In the genomic region with DNA sequence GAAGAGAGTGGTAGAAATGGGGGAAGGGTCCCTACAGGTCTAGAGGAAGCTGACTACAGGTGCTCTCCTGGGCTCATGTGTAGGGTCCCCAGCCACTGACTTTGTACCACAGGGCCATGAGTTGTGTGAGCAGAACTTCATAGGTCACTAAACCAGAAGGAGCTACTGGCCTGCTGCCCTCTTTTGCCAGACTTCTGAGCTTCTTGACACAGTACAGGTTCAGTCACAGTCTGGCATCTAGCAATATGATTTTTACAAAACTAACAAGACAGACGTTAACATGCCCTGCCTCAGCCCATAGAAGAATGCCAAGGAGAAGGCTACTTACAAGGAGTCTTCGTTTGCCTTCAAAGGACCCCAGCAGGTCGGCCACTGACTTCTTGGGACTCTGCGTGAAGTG, we compare ENCODE assay signal across 15 cellular contexts. TPM values are rescaled to one million over a fixed set of nuclear protein-coding genes. Genes with fewer than 3 reads are reported as not detected.
A peak's percentile ranks its signal among the peaks of the same experiment; 100 is the strongest.
DNase-seq lines count a peak whose midpoint lies in the region; ATAC-seq and TF ChIP-seq lines count a peak whose summit lies in the region.
"Had no signal": no experiment of that assay in that cellular context is flagged by ENCODE, and none has a peak within 500 bp of the region (broad histone marks: within the 10 kb centered on the region; RNA-seq: fewer than 3 reads in every experiment).

No MANE protein-coding gene starts in this region.

- no peak for ATAC-seq in GM19023 (IDR thresholded peaks at IDR 0.05; ENCODE audit: unreplicated experiment)
- no peak for ATAC-seq in HG02870 (IDR thresholded peaks at IDR 0.05; ENCODE audit: unreplicated experiment)

- intact Hi-C loops in left ventricle myocardium inferior (cut with micrococcal nuclease): no loop called here
- intact Hi-C loops in cardiac septum (cut with DNase I): no loop called here

- peak overlapping the region; percentile 63 for H3K4me3 ChIP-seq in left ventricle myocardium inferior
- peak overlapping the region; percentile 66 to 73 for H3K4me3 ChIP-seq in foreskin fibroblast (ENCODE audit: low read depth in 1 of 2, low read length in 2 of 2)
- H3K4me3 ChIP-seq in retinal pigment epithelial cell (ENCODE audit: low read length): peak overlapping the region; percentile 43
- H3K4me3 ChIP-seq: cardiac muscle cell had no signal

- H3K4me1 ChIP-seq in left ventricle myocardium inferior: peaks cover 18% of the 10 kb centered on the region

- H3K27me3 ChIP-seq in left ventricle myocardium inferior (ENCODE audit: low read depth): peaks cover 27% of the 10 kb centered on the region
- H3K27me3 ChIP-seq: cardiac muscle cell had no signal

- no peaks in the 10 kb centered on the region for H3K9me3 ChIP-seq in left ventricle myocardium inferior (replicated peaks)

- no peaks in the 10 kb centered on the region for H3K36me3 ChIP-seq in left ventricle myocardium inferior
- H3K36me3 ChIP-seq: cardiac muscle cell had no signal

- DNase-seq in left ventricle myocardium inferior (no peak), cardiac septum (ENCODE audit: low spot score) (no peak), foreskin fibroblast (no peak), retinal pigment epithelial cell (ENCODE audit: low read depth) (no peak), NCI-H2081 (lab: John Stamatoyannopoulos, UW) (no peak), D341Med (ENCODE audit: low spot score) (no peak)
- DNase-seq: H9; midbrain; NCI-H2029; stimulated activated CD4-positive, alpha-beta T cell treated with anti-CD3 and anti-CD28 coated beads, Interleukin-4, amount 100 ng/mL, for 24 hours; stimulated activated naive CD4-positive, alpha-beta T cell treated with Interleukin-2 at 50 U/mL for 16 hours had no signal

- H3K27ac ChIP-seq in left ventricle myocardium inferior (replicated peaks): peak overlapping the region; percentile 82
- H3K27ac ChIP-seq: cardiac muscle cell had no signal

- no peak for TF ChIP-seq CTCF in left ventricle myocardium inferior (IDR thresholded peaks at IDR 0.05; ENCODE audit: borderline replicate concordance)
- TF ChIP-seq CTCF in foreskin fibroblast (IDR thresholded peaks at IDR 0.05; ENCODE audit: low read depth, low read length): no peak
- no peak for TF ChIP-seq CTCF in retinal pigment epithelial cell (conservative IDR thresholded peaks at IDR 0.05; ENCODE audit: low read depth, low read length)

RNA-seq across cellular contexts. Expression of gene CCDC80, which starts 3.2 kb away (rescaled TPM):
- 171 TPM for total RNA-seq in left ventricle myocardium inferior
- total RNA-seq in cardiac septum: 122 TPM
- total RNA-seq: activated CD8-positive, alpha-beta memory T cell treated with anti-CD3 and anti-CD28 coated beads for 36 hours had no signal
